Comparison of ENCODE assay signal across 8 cellular contexts in the genomic region with DNA sequence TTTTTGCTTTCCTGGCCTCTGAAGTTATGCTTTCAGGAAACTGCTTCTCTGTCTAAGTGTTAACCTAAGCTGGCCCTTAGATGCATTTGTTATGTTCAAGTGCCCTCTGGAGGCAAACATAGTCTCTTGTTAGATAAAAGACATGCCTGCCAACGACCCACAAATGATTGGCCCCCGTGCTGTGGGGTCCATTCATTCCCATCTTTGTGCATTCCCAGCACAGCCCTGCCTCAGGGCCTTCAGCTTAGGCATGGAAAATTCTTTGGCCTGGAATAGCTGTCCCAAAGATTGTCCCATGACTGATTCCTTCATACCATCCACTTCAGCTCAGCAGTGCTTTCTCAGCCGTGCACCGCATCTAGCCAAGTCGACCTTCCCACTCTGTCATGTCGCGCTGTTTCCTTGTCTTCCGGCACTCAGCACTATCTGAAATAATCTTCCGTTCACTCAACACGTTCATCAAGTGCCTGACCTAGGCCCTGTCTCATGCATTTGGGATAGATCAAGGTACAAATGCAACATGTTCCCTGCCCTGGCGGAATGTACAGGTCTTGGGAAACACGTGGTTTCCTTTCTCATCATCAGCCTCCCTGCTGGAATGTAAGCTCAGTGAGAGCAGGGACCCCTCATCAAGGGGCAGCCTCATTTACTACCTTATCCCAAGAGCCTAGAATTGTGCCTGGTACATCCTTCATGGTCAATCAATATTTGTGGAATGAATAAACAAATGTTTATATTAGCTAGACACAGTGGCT. TPM values are rescaled to one million over a fixed set of nuclear protein-coding genes. Genes with fewer than 3 reads are reported as not detected.
DNase-seq lines count a peak whose midpoint lies in the region; ATAC-seq and TF ChIP-seq lines count a peak whose summit lies in the region.
"Not testable (repeated sequence)": the region's sequence is repeated elsewhere in the genome, so short reads cannot be mapped to it uniquely, and the experiment has no call there.

No MANE protein-coding gene starts in this region.

- H3K27ac Mint-ChIP-seq in activated B cell treated with CpG ODN at 0.5 μM for 24 hours; osteocyte (ENCODE audit: unreplicated experiment): not testable (repeated sequence)

- H3K36me3 Mint-ChIP-seq in activated B cell treated with CpG ODN at 0.5 μM for 24 hours (ENCODE audit: low read depth); osteocyte (ENCODE audit: unreplicated experiment): not testable (repeated sequence)

- H3K4me1 Mint-ChIP-seq in activated B cell treated with CpG ODN at 0.5 μM for 24 hours; osteocyte (ENCODE audit: unreplicated experiment): not testable (repeated sequence)

- peak; percentile 68 for ATAC-seq in activated B cell treated with CpG ODN at 0.5 μM for 24 hours (ENCODE audit: low read depth)

- not testable (repeated sequence) for H3K36me3 ChIP-seq in BE2C

- POLR2A ChIA-PET in activated B cell treated with CpG ODN at 0.5 μM for 24 hours (lab: Charles Lee): not testable (repeated sequence)

- not testable (repeated sequence) for TF ChIP-seq EP300 in Ishikawa (IDR thresholded peaks at IDR 0.05; ENCODE audit: borderline replicate concordance)

- intact Hi-C loops in activated B cell treated with CpG ODN at 0.5 μM for 24 hours (cut with micrococcal nuclease): loop anchor here (1.0 to 10.0 kb wide), 3 partner anchors 200 to 1077 kb away; no protein-coding TSS in a partner anchor

- not testable (repeated sequence) for DNase-seq in BE2C; activated B cell treated with CpG ODN at 0.5 μM for 24 hours; osteocyte (ENCODE audit: extremely low spot score, unreplicated experiment)
- peak; percentile 47 for DNase-seq in NCI-H748 (lab: John Stamatoyannopoulos, UW; ENCODE audit: unreplicated experiment)
- DNase-seq in dedifferentiated amniotic fluid mesenchymal stem cell (ENCODE audit: extremely low spot score): peak; percentile 66
- DNase-seq in hepatic stellate cell (ENCODE audit: low spot score): peak; percentile 16

- not testable (repeated sequence) for H3K4me1 ChIP-seq in BE2C

- CTCF ChIA-PET in activated B cell treated with CpG ODN at 0.5 μM for 24 hours (lab: Charles Lee): interaction anchor here (1.1 to 2.0 kb wide), 2 partner anchors 197 to 387 kb away, joined by 3 to 6 read pairs; no protein-coding TSS in a partner anchor

- H3K27me3 ChIP-seq in BE2C: not testable (repeated sequence)

- H3K4me3 ChIP-seq in BE2C (ENCODE audit: low read depth, low read length): not testable (repeated sequence)

- TF ChIP-seq RAD21 in Ishikawa (IDR thresholded peaks at IDR 0.05; ENCODE audit: low read depth): peak; percentile 66

- not testable (repeated sequence) for H3K4me3 Mint-ChIP-seq in activated B cell treated with CpG ODN at 0.5 μM for 24 hours; osteocyte (ENCODE audit: unreplicated experiment)

- not testable (repeated sequence) for H3K27me3 Mint-ChIP-seq in activated B cell treated with CpG ODN at 0.5 μM for 24 hours; osteocyte (ENCODE audit: unreplicated experiment)

- H3K9me3 ChIP-seq in BE2C: not testable (repeated sequence)

- H3K9me3 Mint-ChIP-seq in activated B cell treated with CpG ODN at 0.5 μM for 24 hours; osteocyte (ENCODE audit: unreplicated experiment): not testable (repeated sequence)

- TF ChIP-seq CTCF in BE2C (IDR thresholded peaks at IDR 0.05; ENCODE audit: low read depth, low read length): peak; percentile 38; the same call in 1 of the 2 replicates
- peak; percentile 39 for TF ChIP-seq CTCF in GM12873 (IDR thresholded peaks at IDR 0.05; ENCODE audit: insufficient read depth, low read depth, low read length, missing control alignments)
- not testable (repeated sequence) for TF ChIP-seq CTCF in activated B cell treated with CpG ODN at 0.5 μM for 24 hours (IDR thresholded peaks at IDR 0.05)
- TF ChIP-seq CTCF in osteocyte (IDR thresholded peaks at IDR 0.05): peak; percentile 59

RNA-seq across cellular contexts. Expression of gene NEK3, which starts 42.2 kb away (rescaled TPM):
- 23.4 TPM for polyA plus RNA-seq in BE2C (2012; ENCODE audit: insufficient read depth, insufficient read length, low read depth)
- total RNA-seq in activated B cell treated with CpG ODN at 0.5 μM for 24 hours (9.1 and 12.0 TPM in 2 replicates), osteocyte (19.9 and 23.6 TPM in 2 replicates)
